ENCODE assay signal across 8 cellular contexts in genomic region chr12:63779498-63780481, GRCh38. TPM values are rescaled to one million over a fixed set of nuclear protein-coding genes. Genes with fewer than 3 reads are reported as not detected.
DNase-seq lines count a peak whose midpoint lies in the region; ATAC-seq, FAIRE-seq and TF ChIP-seq lines count a peak whose summit lies in the region.

RXYLT1 (plus strand) TSS chr12:63779909; CDS start chr12:63779961, 52 bp downstream.

- in situ Hi-C loops in T47D (cut with HindIII; ENCODE audit: low pct_unique_long_range_greater_than_20kb, low sequenced_read_pairs): no loop called here

- ATAC-seq in GM18861 (IDR thresholded peaks at IDR 0.05; ENCODE audit: unreplicated experiment) (peak; percentile 82), HG03095 (IDR thresholded peaks at IDR 0.05; ENCODE audit: unreplicated experiment) (peak; percentile 95)

- H3K9me3 ChIP-seq in iPS-18c (ENCODE audit: control insufficient read depth, insufficient read depth, low read length) (no peaks in the 10 kb centered on the region), small intestine (ENCODE audit: control insufficient read depth, low read depth) (no peaks in the 10 kb centered on the region)

- no peak for FAIRE-seq in small intestine (lab: Jason Lieb, UNC)

- H3K36me3 ChIP-seq in ACC112 (ENCODE audit: insufficient read depth, low read length): peaks cover 5% of the 10 kb centered on the region
- H3K36me3 ChIP-seq in small intestine (ENCODE audit: control insufficient read depth in 2 of 2, insufficient read depth in 2 of 2, low read length in 2 of 2): peaks cover 2 to 3% of the 10 kb centered on the region in 2 donors

- peak within 1 kb of the TSS; percentile 98 for H2AFZ ChIP-seq in ACC112 (ENCODE audit: low read length, unreplicated experiment)

- no peak for TF ChIP-seq CTCF in VCaP (conservative IDR thresholded peaks at IDR 0.05)

- 0 to 1% (median 1%) methylated on average over 81 to 86 of the region's 86 CpGs for WGBS in small intestine, 3 donors

- H3K27ac ChIP-seq in ACC112 (ENCODE audit: low read depth, low read length) (peak within 1 kb of the TSS; percentile 85), VCaP (peak within 1 kb of the TSS; percentile 91), small intestine (ENCODE audit: low read depth in 1 of 2, low read length in 1 of 2) (peak within 1 kb of the TSS; percentile 71 to 100)

- peaks cover 14% of the 10 kb centered on the region for H3K79me2 ChIP-seq in ACC112 (ENCODE audit: control insufficient read depth, insufficient read depth, low read length, unreplicated experiment)

- DNase-seq in NCI-H2171 (lab: John Stamatoyannopoulos, UW) (peak; percentile 82), T47D (ENCODE audit: low read depth in 1 of 2, low spot score in 1 of 2) (peak; percentile 87 to 88), small intestine (peak; percentile 80)

- H3K4me1 ChIP-seq in ACC112 (ENCODE audit: control insufficient read depth, insufficient read depth, low read length, unreplicated experiment): peaks cover 15% of the 10 kb centered on the region
- H3K4me1 ChIP-seq in small intestine (ENCODE audit: control insufficient read depth in 2 of 2, insufficient read depth in 1 of 2, low read depth in 1 of 2, low read length in 1 of 2): no peaks in the 10 kb centered on the region

- H3K27me3 ChIP-seq in ACC112 (ENCODE audit: insufficient read depth, low read length): no peaks in the 10 kb centered on the region
- no peaks in the 10 kb centered on the region for H3K27me3 ChIP-seq in small intestine (ENCODE audit: control insufficient read depth in 2 of 2, insufficient read depth in 2 of 2, low read length in 2 of 2)

- H3K4me3 ChIP-seq in ACC112 (ENCODE audit: low read depth, low read length) (peak within 1 kb of the TSS; percentile 97), iPS-18c (ENCODE audit: insufficient read depth, low read depth, low read length) (peak within 1 kb of the TSS; percentile 76), small intestine (ENCODE audit: low read depth in 1 of 2, low read length in 2 of 2) (peak within 1 kb of the TSS; percentile 55 to 81)

RNA-seq across cellular contexts. Expression of gene RXYLT1, which starts in this region (rescaled TPM):
- polyA plus RNA-seq in small intestine: 10 to 100 TPM in 1 of 3 donors, 1 to 10 TPM in 2; 3.4 to 10.8 (median 7.8) TPM

Comparison
In these comparisons a context has a peak if more than half of its experiments do, and no peak if none do; other contexts are left out.
1. Peak in every context shown above with its lines: DNase-seq, ATAC-seq, H3K4me3 ChIP-seq and H3K27ac ChIP-seq.